ENCODE assay signal across 12 cellular contexts in the genomic region with DNA sequence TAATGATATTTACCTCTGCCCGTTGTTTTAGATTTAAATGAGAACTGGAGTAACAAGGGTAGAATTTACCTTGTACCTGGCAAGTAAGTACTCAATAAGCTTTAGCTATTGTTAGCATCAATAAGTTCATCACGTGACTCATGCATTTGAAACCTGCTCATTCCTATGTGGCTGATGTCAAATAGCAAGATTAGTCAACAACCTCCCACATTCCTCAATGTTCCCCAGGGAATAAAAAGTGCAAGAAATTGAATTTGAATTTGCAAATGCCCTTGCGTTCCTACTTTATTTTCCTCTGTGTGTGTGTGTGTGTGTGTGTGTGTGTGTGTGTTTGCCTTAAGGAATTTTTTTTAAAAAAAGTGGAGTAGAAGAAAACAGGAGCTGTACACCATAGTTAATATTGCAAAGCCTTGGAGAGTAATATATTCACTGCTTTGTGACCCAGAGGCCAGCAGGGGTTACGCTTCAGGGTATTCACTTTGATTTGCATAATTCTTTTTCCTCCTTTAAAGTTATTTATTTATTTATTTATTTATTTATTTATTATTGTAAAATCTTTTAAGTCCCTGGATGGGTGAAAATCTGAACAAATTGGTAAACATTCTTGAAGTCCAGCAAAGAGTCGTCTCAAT. TPM values are rescaled to one million over a fixed set of nuclear protein-coding genes. Genes with fewer than 3 reads are reported as not detected.
DNase-seq lines count a peak whose midpoint lies in the region; ATAC-seq, FAIRE-seq and TF ChIP-seq lines count a peak whose summit lies in the region.
"Had no signal": no experiment of that assay in that cellular context is flagged by ENCODE, and none has a peak within 500 bp of the region (broad histone marks: within the 10 kb centered on the region; RNA-seq: fewer than 3 reads in every experiment).

No MANE protein-coding gene starts in this region.

- FAIRE-seq in H1 (lab: Jason Lieb, UNC), result peak; percentile 32
- FAIRE-seq: G401.6 had no signal

- H2BK5ac ChIP-seq in H1 (ENCODE audit: low read depth, low read length), result no peak overlapping the region

- H3K27ac ChIP-seq in DOHH2 (ENCODE audit: low read depth, low read length), result no peak overlapping the region
- H3K27ac ChIP-seq in H1 (ENCODE audit: low read depth, low read length), result peak overlapping the region; percentile 46; the same call in 1 of the 2 replicates
- no peak overlapping the region for H3K27ac ChIP-seq in OCI-LY7 (ENCODE audit: low read depth, low read length, poor library complexity, severe bottlenecking)

- peak overlapping the region; percentile 86; the same call in 1 of the 2 replicates for H2BK20ac ChIP-seq in H1 (ENCODE audit: low read length)

- CTCF ChIA-PET in H1 (lab: Charles Lee; ENCODE audit: partially characterized antibody) (interaction anchor here (0.8 to 1.6 kb wide), 9 partner anchors 10 to 480 kb away, joined by 3 to 7 read pairs (median 3); partner anchors contain the start of gene DNAH7), OCI-LY7 (lab: Charles Lee; ENCODE audit: unreplicated experiment) (no interaction called here)

- no peaks in the 10 kb centered on the region for H3K9me2 ChIP-seq in DOHH2 (replicated peaks; ENCODE audit: control insufficient read depth, low read length)
- H3K9me2 ChIP-seq in OCI-LY7 (ENCODE audit: insufficient read depth, low read length), result no peaks in the 10 kb centered on the region

- H2BK12ac ChIP-seq in H1 (ENCODE audit: low read depth, low read length), result no peak overlapping the region; the same call in 1 of the 2 replicates

- H4K20me1 ChIP-seq in DOHH2 (ENCODE audit: control insufficient read depth, insufficient read depth, low read depth, low read length), result no peaks in the 10 kb centered on the region
- no peaks in the 10 kb centered on the region for H4K20me1 ChIP-seq in H1 (replicated peaks in 1 of 2; ENCODE audit: control insufficient read depth in 1 of 2, insufficient read depth in 2 of 2, low read length in 2 of 2)
- no peaks in the 10 kb centered on the region for H4K20me1 ChIP-seq in OCI-LY7 (ENCODE audit: insufficient read depth, low read length)

- ATAC-seq in HG02938 (IDR thresholded peaks at IDR 0.05; ENCODE audit: unreplicated experiment), result no peak
- ATAC-seq: mucosa of descending colon had no signal

- no peak overlapping the region for H3K56ac ChIP-seq in H1 (replicated peaks; ENCODE audit: insufficient read length, low read depth, low read length)

- no peak overlapping the region; the same call in 1 of the 2 replicates for H2AK5ac ChIP-seq in H1 (ENCODE audit: low read depth, low read length)

- no peaks in the 10 kb centered on the region for H3K79me1 ChIP-seq in H1 (ENCODE audit: low read depth, low read length)

- no peaks in the 10 kb centered on the region for H3K9me3 Mint-ChIP-seq in activated CD4-positive, alpha-beta T cell treated with anti-CD3 and anti-CD28 coated beads, Interleukin-2, amount 10 ng/mL, durations not matched to agents 24 days and 14 days
- H3K9me3 Mint-ChIP-seq: central memory CD8-positive, alpha-beta T cell had no signal

- H3K27ac Mint-ChIP-seq in activated CD4-positive, alpha-beta T cell treated with anti-CD3 and anti-CD28 coated beads, Interleukin-2, amount 10 ng/mL, durations not matched to agents 24 days and 14 days, result no peak overlapping the region

- no peaks in the 10 kb centered on the region for H3K79me2 ChIP-seq in DOHH2 (ENCODE audit: control insufficient read depth, low read length)
- no peaks in the 10 kb centered on the region for H3K79me2 ChIP-seq in H1 (ENCODE audit: control insufficient read depth in 1 of 2, insufficient read depth in 2 of 2, low read length in 2 of 2)
- H3K79me2 ChIP-seq in OCI-LY7 (ENCODE audit: insufficient read depth, low read depth, low read length), result no peaks in the 10 kb centered on the region

- TF ChIP-seq POLR2A in H1 (IDR thresholded peaks at IDR 0.05; ENCODE audit: control extremely low read depth in 1 of 2, low read depth in 2 of 2, low read length in 2 of 2), result no peak

- no peak for TF ChIP-seq RAD21 in H1 (IDR thresholded peaks at IDR 0.05 in 1 of 2, conservative IDR thresholded peaks at IDR 0.05 in 1 of 2; ENCODE audit: low read depth in 2 of 2, low read length in 2 of 2)

- DNase-seq in NCI-H226 (peak; percentile 68), H1 (ENCODE audit: low read depth in 1 of 2, low spot score in 2 of 2) (no peak), non-pigmented ciliary epithelial cell (ENCODE audit: low read depth) (peak; percentile 60), OCI-LY7 (ENCODE audit: low spot score) (no peak), NCI-H1417 (lab: John Stamatoyannopoulos, UW) (no peak)
- DNase-seq in activated CD4-positive, alpha-beta T cell treated with anti-CD3 and anti-CD28 coated beads, Interleukin-2, amount 10 ng/mL, durations not matched to agents 24 days and 14 days, result no peak
- DNase-seq: activated CD4-positive, alpha-beta T cell treated with anti-CD3 and anti-CD28 coated beads, Interleukin-2, amount 50 U/mL, for 1 hour; mucosa of descending colon had no signal

- H3K4me3 ChIP-seq in DOHH2 (ENCODE audit: low read length), result no peak overlapping the region
- no peak overlapping the region for H3K4me3 ChIP-seq in H1 (ENCODE audit: extremely low read depth in 1 of 4, insufficient read depth in 2 of 4, low read depth in 3 of 4, low read length in 4 of 4)
- H3K4me3 ChIP-seq in OCI-LY7 (ENCODE audit: low read depth, low read length, poor library complexity, severe bottlenecking), result no peak overlapping the region
- H3K4me3 ChIP-seq: mucosa of descending colon had no signal

- H3K27me3 ChIP-seq in DOHH2 (ENCODE audit: control insufficient read depth, low read length) (no peaks in the 10 kb centered on the region), H1 (replicated peaks in 1 of 4; ENCODE audit: control insufficient read depth in 3 of 4, extremely low read depth in 1 of 4, insufficient read depth in 3 of 4, low read length in 3 of 4) (no peaks in the 10 kb centered on the region)

- H3K4me3 Mint-ChIP-seq in activated CD4-positive, alpha-beta T cell treated with anti-CD3 and anti-CD28 coated beads, Interleukin-2, amount 10 ng/mL, durations not matched to agents 24 days and 14 days, result no peak overlapping the region
- H3K4me3 Mint-ChIP-seq: central memory CD8-positive, alpha-beta T cell had no signal

- H4K91ac ChIP-seq in H1 (replicated peaks; ENCODE audit: insufficient read length, low read length), result no peak overlapping the region

- peaks cover 11% of the 10 kb centered on the region for H3K4me1 Mint-ChIP-seq in activated CD4-positive, alpha-beta T cell treated with anti-CD3 and anti-CD28 coated beads, Interleukin-2, amount 10 ng/mL, durations not matched to agents 24 days and 14 days
- H3K4me1 Mint-ChIP-seq: central memory CD8-positive, alpha-beta T cell had no signal

- H2AFZ ChIP-seq in H1 (ENCODE audit: low read length) (no peak overlapping the region), OCI-LY7 (ENCODE audit: low read length) (no peak overlapping the region)

- H2BK15ac ChIP-seq in H1 (ENCODE audit: low read length), result no peak overlapping the region

- H3K36me3 Mint-ChIP-seq in activated CD4-positive, alpha-beta T cell treated with anti-CD3 and anti-CD28 coated beads, Interleukin-2, amount 10 ng/mL, durations not matched to agents 24 days and 14 days (ENCODE audit: low read depth), result no peaks in the 10 kb centered on the region

- no peak overlapping the region for H3K14ac ChIP-seq in H1 (ENCODE audit: insufficient read length)

- 0 out of 2 replicates have a peak overlapping the region, but pooled peaks have one; percentile 6 for H3K4me2 ChIP-seq in DOHH2 (ENCODE audit: low read length)
- H3K4me2 ChIP-seq in H1 (ENCODE audit: insufficient read depth in 1 of 2, low read depth in 2 of 2, low read length in 2 of 2), result peak overlapping the region; percentile 9 to 52; a peak in 3 of 4 replicates
- H3K4me2 ChIP-seq in OCI-LY7 (ENCODE audit: low read length), result no peak overlapping the region

- H3K9me3 ChIP-seq in DOHH2 (ENCODE audit: control insufficient read depth, insufficient read depth, low read length) (no peaks in the 10 kb centered on the region), H1 (ENCODE audit: insufficient read depth in 2 of 2, low read depth in 1 of 2, low read length in 1 of 2) (no peaks in the 10 kb centered on the region), OCI-LY7 (ENCODE audit: low read length) (no peaks in the 10 kb centered on the region)
- H3K9me3 ChIP-seq: mucosa of descending colon had no signal

- no peaks in the 10 kb centered on the region for H3F3A ChIP-seq in DOHH2 (ENCODE audit: control insufficient read depth, insufficient read depth)

- 40% methylated on average over 5 of the region's 5 CpGs; no CpG with 5 or more reads in 1 of the 2 experiments for WGBS in H1 (ENCODE audit: extremely low coverage in 1 of 2, insufficient coverage in 1 of 2, insufficient read length in 1 of 2, insufficient replicate concordance in 2 of 2, low coverage in 1 of 2, low lambda C conversion rate in 2 of 2, missing lambda C conversion rate in 1 of 2), 2 experiments

- no peak overlapping the region for H4K8ac ChIP-seq in H1 (ENCODE audit: extremely low read depth, insufficient read depth, low read length)

- no peaks in the 10 kb centered on the region for H3K27me3 Mint-ChIP-seq in activated CD4-positive, alpha-beta T cell treated with anti-CD3 and anti-CD28 coated beads, Interleukin-2, amount 10 ng/mL, durations not matched to agents 24 days and 14 days
- H3K27me3 Mint-ChIP-seq: central memory CD8-positive, alpha-beta T cell had no signal

- H2BK120ac ChIP-seq in H1 (replicated peaks; ENCODE audit: low read depth, low read length), result no peak overlapping the region

- H3K9ac ChIP-seq in H1 (replicated peaks in 1 of 4; ENCODE audit: extremely low read depth in 1 of 4, low read depth in 3 of 4, low read length in 3 of 4), result no peak overlapping the region

- peak overlapping the region; percentile 81 for H4K5ac ChIP-seq in H1 (ENCODE audit: insufficient read length, low read depth, low read length)

- no peaks in the 10 kb centered on the region for H3K23me2 ChIP-seq in H1 (ENCODE audit: low read depth, low read length)

- TF ChIP-seq EP300 in H1 (IDR thresholded peaks at IDR 0.05; ENCODE audit: borderline replicate concordance in 1 of 2, low read depth in 2 of 2, low read length in 2 of 2), result no peak

- no peaks in the 10 kb centered on the region for H3K36me3 ChIP-seq in DOHH2 (ENCODE audit: control insufficient read depth, low read length)
- H3K36me3 ChIP-seq in H1 (ENCODE audit: control insufficient read depth in 2 of 4, insufficient read depth in 4 of 4, low read length in 3 of 4), result no peaks in the 10 kb centered on the region
- no peaks in the 10 kb centered on the region for H3K36me3 ChIP-seq in OCI-LY7 (ENCODE audit: insufficient read depth, low read length)

- H3K4ac ChIP-seq in H1 (replicated peaks; ENCODE audit: insufficient read length, low read depth, low read length), result no peak overlapping the region

- intact Hi-C loops in OCI-LY7 (cut with micrococcal nuclease; ENCODE audit: unreplicated experiment), result no loop called here
- intact Hi-C loops in activated CD4-positive, alpha-beta T cell treated with anti-CD3 and anti-CD28 coated beads, Interleukin-2, amount 10 ng/mL, durations not matched to agents 24 days and 14 days (cut with micrococcal nuclease), result no loop called here

- no peak overlapping the region for H3K18ac ChIP-seq in H1 (ENCODE audit: extremely low read depth, low read length)

- no TSS peak for BruUV-seq in OCI-LY7 (replicated peaks; lab: Mats Ljungman, UMichigan)

- H3K4me1 ChIP-seq in DOHH2 (ENCODE audit: control insufficient read depth, low read length) (peaks cover 11% of the 10 kb centered on the region), H1 (replicated peaks in 1 of 4; ENCODE audit: control insufficient read depth in 3 of 4, insufficient read depth in 4 of 4, low read length in 3 of 4) (peaks cover 0 to 16% (median 8%) of the 10 kb centered on the region in 4 experiments; a peak in 6 of 7 replicates), OCI-LY7 (ENCODE audit: insufficient read depth, low read length, poor library complexity, severe bottlenecking) (no peaks in the 10 kb centered on the region)

- TF ChIP-seq CTCF in DOHH2 (IDR thresholded peaks at IDR 0.05; ENCODE audit: low read depth, low read length, poor library complexity, severe bottlenecking), result no peak
- no peak for TF ChIP-seq CTCF in H1 (IDR thresholded peaks at IDR 0.05; ENCODE audit: control extremely low read depth in 1 of 3, insufficient read depth in 1 of 3, low read depth in 1 of 3, low read length in 3 of 3)
- no peak for TF ChIP-seq CTCF in OCI-LY7 (conservative IDR thresholded peaks at IDR 0.05; ENCODE audit: low read length)

- H3K23ac ChIP-seq in H1 (ENCODE audit: insufficient read length), result no peak overlapping the region

- POLR2A ChIA-PET in H1 (lab: Charles Lee; ENCODE audit: partially characterized antibody) (interaction anchor here (0.8 kb wide), 1 partner anchor 23 kb away, joined by 3 read pairs; no protein-coding TSS in a partner anchor), OCI-LY7 (lab: Charles Lee) (interaction anchor here (0.6 to 0.7 kb wide), 5 partner anchors 209 to 839 kb away, joined by 3 to 4 read pairs (median 3); no protein-coding TSS in a partner anchor)

RNA-seq across cellular contexts. Expression of gene DNAH7, which starts 43.9 kb away (rescaled TPM):
- 0.07 and 0.21 TPM in 2 replicates for total RNA-seq in H1 (2021; fragmentation: NEBNext Ultra II Directional; extraction: Animal tissue kit (Norgen Biotek cat#: 25700))
- polyA plus RNA-seq in H1 (2011; rRNA removed), result 0.08 TPM in 2 replicates
- 0.05 TPM for polyA plus RNA-seq in H1 (2011; cell fraction: cytosol; rRNA removed)
- polyA plus RNA-seq in H1 (2011; cell fraction: nucleus; rRNA removed), result 0.41 TPM
- 0.12 to 0.54 TPM (median 0.23 TPM) in 4 replicates for polyA plus RNA-seq in H1 (2012, experiment 1 of 2)
- not detected for polyA plus RNA-seq in H1 (2012, experiment 2 of 2)
- 0.08 TPM for polyA plus RNA-seq in H1 (2013, experiment 1 of 2)
- polyA plus RNA-seq in H1 (2013, experiment 2 of 2), result 0.07 TPM
- 0.09 and 0.17 TPM in 2 replicates for polyA minus RNA-seq in H1 (2011; rRNA and poly(A)+ RNA removed)
- not detected for polyA minus RNA-seq in H1 (2011; cell fraction: cytosol; rRNA and poly(A)+ RNA removed)
- 0.50 TPM for polyA minus RNA-seq in H1 (2011; cell fraction: nucleus; rRNA and poly(A)+ RNA removed)
- total RNA-seq in OCI-LY7 (2014; rRNA removed; shearing (Covaris generic)), result not detected in 2 replicates
- not detected in 2 replicates for total RNA-seq in OCI-LY7 (2022)
- total RNA-seq in activated CD4-positive, alpha-beta T cell treated with anti-CD3 and anti-CD28 coated beads, Interleukin-2, amount 10 ng/mL, durations not matched to agents 24 days and 14 days, result not detected in 2 replicates

RNA-seq across cellular contexts. Expression of gene STK17B, which starts 58.9 kb away (rescaled TPM):
- total RNA-seq in H1 (2021; fragmentation: NEBNext Ultra II Directional; extraction: Animal tissue kit (Norgen Biotek cat#: 25700)), result 10.5 and 11.8 TPM in 2 replicates
- polyA plus RNA-seq in H1 (2011; rRNA removed), result 0.88 and 1.8 TPM in 2 replicates
- polyA plus RNA-seq in H1 (2011; cell fraction: cytosol; rRNA removed), result 2.1 TPM
- 0.81 TPM for polyA plus RNA-seq in H1 (2011; cell fraction: nucleus; rRNA removed)
- 1.5 to 6.2 TPM (median 2.0 TPM) in 4 replicates for polyA plus RNA-seq in H1 (2012, experiment 1 of 2)
- 0.47 TPM for polyA plus RNA-seq in H1 (2012, experiment 2 of 2)
- 4.5 TPM for polyA plus RNA-seq in H1 (2013, experiment 1 of 2)
- polyA plus RNA-seq in H1 (2013, experiment 2 of 2), result 4.4 TPM
- 3.7 and 8.3 TPM in 2 replicates for polyA minus RNA-seq in H1 (2011; rRNA and poly(A)+ RNA removed)
- 4.5 TPM for polyA minus RNA-seq in H1 (2011; cell fraction: cytosol; rRNA and poly(A)+ RNA removed)
- polyA minus RNA-seq in H1 (2011; cell fraction: nucleus; rRNA and poly(A)+ RNA removed), result 6.0 TPM
- total RNA-seq in OCI-LY7 (2014; rRNA removed; shearing (Covaris generic)), result 87.4 and 95.0 TPM in 2 replicates
- 148 and 182 TPM in 2 replicates for total RNA-seq in OCI-LY7 (2022)
- 129 and 131 TPM in 2 replicates for total RNA-seq in activated CD4-positive, alpha-beta T cell treated with anti-CD3 and anti-CD28 coated beads, Interleukin-2, amount 10 ng/mL, durations not matched to agents 24 days and 14 days

Comparison
In these comparisons a context has a peak if more than half of its experiments do, and no peak if none do; other contexts are left out.
1. DNase-seq: peak in NCI-H226 (single experiment) and non-pigmented ciliary epithelial cell (single experiment); none in H1 (0 of 2), OCI-LY7 (single experiment), activated CD4-positive, alpha-beta T cell treated with anti-CD3 and anti-CD28 coated beads, Interleukin-2, amount 10 ng/mL, durations not matched to agents 24 days and 14 days (single experiment) and NCI-H1417 (0 of 3).